In genomic region chr9:91900057-91900816, GRCh38 we compare ENCODE assay signal across 1 cellular context.
TF ChIP-seq lines count a peak whose summit lies in the region.

No MANE protein-coding gene starts in this region.

TF ChIP-seq in H1, 55 proteins besides CTCF, POLR2A, EP300 and RAD21 (continued from another document):
- TF ChIP-seq JUND (IDR thresholded peaks at IDR 0.05; ENCODE audit: low read length): no peak
- TF ChIP-seq MAX (IDR thresholded peaks at IDR 0.05): peak; percentile 81
- TF ChIP-seq NANOG (IDR thresholded peaks at IDR 0.05; ENCODE audit: insufficient read depth, low read depth, low read length, poor library complexity, severe bottlenecking): no peak
- no peak for TF ChIP-seq MAFK (IDR thresholded peaks at IDR 0.05; ENCODE audit: low read depth, low read length)
- no peak for TF ChIP-seq CHD1 (IDR thresholded peaks at IDR 0.05; ENCODE audit: low read depth, low read length)
- TF ChIP-seq NRF1 (IDR thresholded peaks at IDR 0.05; ENCODE audit: low read depth, low read length): no peak
- no peak for TF ChIP-seq YY1 (IDR thresholded peaks at IDR 0.05; ENCODE audit: low read depth, low read length)
- no peak for TF ChIP-seq CEBPB (IDR thresholded peaks at IDR 0.05; ENCODE audit: low read depth, low read length)
- TF ChIP-seq CHD2 (IDR thresholded peaks at IDR 0.05; ENCODE audit: low read length): no peak
- no peak for TF ChIP-seq KDM5A (IDR thresholded peaks at IDR 0.05; ENCODE audit: low read length)
- TF ChIP-seq CREB1 (IDR thresholded peaks at IDR 0.05): no peak
- TF ChIP-seq E2F6 (IDR thresholded peaks at IDR 0.05): peak; percentile 96
- no peak for TF ChIP-seq RBBP5 (IDR thresholded peaks at IDR 0.05; ENCODE audit: borderline replicate concordance, low read depth, low read length)
